Comparison of ENCODE assay signal across 13 cellular contexts in the genomic region with DNA sequence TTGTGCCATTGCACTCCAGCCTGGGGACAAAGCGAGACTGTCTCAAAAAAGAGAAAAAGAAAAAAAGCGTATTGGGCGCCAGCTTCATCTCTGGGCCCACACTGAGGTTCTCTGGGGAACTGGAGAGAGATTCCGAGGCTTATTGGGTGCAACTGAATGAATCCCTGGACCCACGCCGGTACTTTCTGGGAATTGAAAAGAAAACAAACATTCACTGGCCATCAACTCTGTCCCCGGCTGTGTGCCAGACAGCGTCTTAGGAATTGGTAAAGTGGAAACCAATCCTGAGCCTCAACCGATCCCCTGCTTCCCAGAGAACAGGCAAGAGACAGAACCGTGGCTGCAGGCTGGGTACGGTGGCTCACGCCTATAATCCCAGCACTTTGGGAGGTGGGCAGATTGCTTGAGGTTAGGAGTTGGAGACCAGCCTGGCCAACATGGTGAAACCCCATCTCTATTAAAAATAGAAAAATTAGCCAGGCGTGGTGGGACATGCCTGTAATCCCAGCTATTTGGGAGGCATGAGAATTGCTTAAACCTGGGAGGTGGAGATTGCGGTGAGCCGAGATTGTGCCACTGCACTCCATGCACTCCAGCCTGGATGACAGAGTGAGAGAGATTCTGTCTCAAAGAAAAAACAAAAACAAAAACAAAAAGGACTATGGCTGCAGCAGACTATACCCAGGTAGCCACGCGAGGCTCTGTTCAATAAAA. TPM values are rescaled to one million over a fixed set of nuclear protein-coding genes. Genes with fewer than 3 reads are reported as not detected.
DNase-seq lines count a peak whose midpoint lies in the region; ATAC-seq and TF ChIP-seq lines count a peak whose summit lies in the region.
"Had no signal": no experiment of that assay in that cellular context is flagged by ENCODE, and none has a peak within 500 bp of the region (broad histone marks: within the 10 kb centered on the region; RNA-seq: fewer than 3 reads in every experiment).

No MANE protein-coding gene starts in this region.

- peak overlapping the region; percentile 43; the same call in 1 of the 2 replicates for H3K4me3 Mint-ChIP-seq in WTC11
- H3K4me3 Mint-ChIP-seq: stimulated activated naive CD8-positive, alpha-beta T cell treated with anti-CD3 and anti-CD28 coated beads, Interleukin-15, Interleukin-2, amounts not matched to agents 100 ng/mL and 50 ng/mL, for 24 hours had no signal

- ATAC-seq in WTC11 = no peak

- POLR2A ChIA-PET in WTC11 (lab: Charles Lee) (interaction anchor here (0.6 to 1.4 kb wide), 2 partner anchors 17 to 97 kb away, joined by 3 to 5 read pairs; partner anchors contain the start of gene DDA1), HEK293T (lab: Yijun Ruan, JAX) (interaction anchor here (0.9 to 3.7 kb wide), 2 partner anchors 16 to 17 kb away, joined by 3 to 16 read pairs; partner anchors contain the start of gene DDA1)

- CTCF ChIA-PET in WTC11 (lab: Charles Lee) = interaction anchor here (0.9 to 3.5 kb wide), 11 partner anchors 10 to 111 kb away, joined by 3 to 35 read pairs (median 9); partner anchors contain the start of genes ANKLE1, DDA1, MRPL34 and USE1
- CTCF ChIA-PET in HEK293T (lab: Yijun Ruan, JAX) = interaction anchor here (0.7 kb wide), 1 partner anchor 199 kb away, joined by 3 read pairs; no protein-coding TSS in a partner anchor

- H3K4me1 Mint-ChIP-seq in WTC11 = peaks cover 16% of the 10 kb centered on the region

- peaks cover 6% of the 10 kb centered on the region for H3K36me3 Mint-ChIP-seq in WTC11

- TF ChIP-seq CTCF in WTC11 (IDR thresholded peaks at IDR 0.05) (no peak), fibroblast of mammary gland (conservative IDR thresholded peaks at IDR 0.05; ENCODE audit: control insufficient read depth, insufficient read depth, low read depth, low read length) (no peak)

- no peak overlapping the region for H3K4me3 ChIP-seq in fibroblast of mammary gland (ENCODE audit: control insufficient read depth, low read depth, low read length)

- H3K9me3 Mint-ChIP-seq in WTC11 = no peaks in the 10 kb centered on the region
- H3K9me3 Mint-ChIP-seq: stimulated activated naive CD8-positive, alpha-beta T cell treated with anti-CD3 and anti-CD28 coated beads, Interleukin-15, Interleukin-2, amounts not matched to agents 100 ng/mL and 50 ng/mL, for 24 hours had no signal

- DNase-seq in WTC11 (ENCODE audit: low spot score) (no peak), fibroblast of mammary gland (ENCODE audit: low read depth) (peak; percentile 59), midbrain (lab: John Stamatoyannopoulos, UW) (peak; percentile 77), ureter (ENCODE audit: low spot score) (peak; percentile 79), NCI-H748 treated with DMSO at 0.1 percent for 48 hours (lab: John Stamatoyannopoulos, UW) (no peak), HEK293T (ENCODE audit: extremely low spot score) (no peak), mucosa of gallbladder (ENCODE audit: low spot score) (no peak)
- DNase-seq: activated CD4-positive, CD25-positive, alpha-beta regulatory T cell treated with anti-CD3 and anti-CD28 coated beads, Interleukin-2, amount 50 U/mL, for 72 hours; activated T-cell treated with anti-CD3 and anti-CD28 coated beads, Interleukin-2, amount 50 U/mL, for 1 hour; COR-L47; NCI-H2029 treated with DMSO at 0.1 percent for 48 hours; SW 1271 had no signal

- no peak overlapping the region for H3K27ac Mint-ChIP-seq in WTC11
- H3K27ac Mint-ChIP-seq: stimulated activated naive CD8-positive, alpha-beta T cell treated with anti-CD3 and anti-CD28 coated beads, Interleukin-15, Interleukin-2, amounts not matched to agents 100 ng/mL and 50 ng/mL, for 24 hours had no signal

- peaks cover 2% of the 10 kb centered on the region; the same call in 1 of the 2 replicates for H3K27me3 Mint-ChIP-seq in WTC11 (ENCODE audit: low read depth)
- H3K27me3 Mint-ChIP-seq: stimulated activated naive CD8-positive, alpha-beta T cell treated with anti-CD3 and anti-CD28 coated beads, Interleukin-15, Interleukin-2, amounts not matched to agents 100 ng/mL and 50 ng/mL, for 24 hours had no signal

TF ChIP-seq in WTC11, 78 proteins besides CTCF, POLR2A, EP300 and RAD21 (continues in another document):
- TF ChIP-seq MLX (CRISPR knock-in tag; IDR thresholded peaks at IDR 0.05) (no peak), ZNF232 (CRISPR knock-in tag; IDR thresholded peaks at IDR 0.05) (no peak), SOX15 (CRISPR knock-in tag; IDR thresholded peaks at IDR 0.05) (no peak), KAT7 (CRISPR knock-in tag; IDR thresholded peaks at IDR 0.05; ENCODE audit: borderline replicate concordance) (no peak), AR (CRISPR knock-in tag; IDR thresholded peaks at IDR 0.05) (no peak), MXD4 (CRISPR knock-in tag; IDR thresholded peaks at IDR 0.05; ENCODE audit: borderline replicate concordance) (no peak), CREM (CRISPR knock-in tag; IDR thresholded peaks at IDR 0.05) (no peak), ESRRA (CRISPR knock-in tag; IDR thresholded peaks at IDR 0.05; ENCODE audit: borderline replicate concordance) (no peak)

TF ChIP-seq in HEK293T, 16 proteins besides CTCF, POLR2A, EP300 and RAD21:
- TF ChIP-seq NFRKB (IDR thresholded peaks at IDR 0.05) (no peak), FOXA1 (IDR thresholded peaks at IDR 0.05) (no peak), SUZ12 (IDR thresholded peaks at IDR 0.05) (no peak)

RNA-seq across cellular contexts. Expression of gene ANO8, which starts 8.6 kb away (rescaled TPM):
- total RNA-seq in WTC11 (2021) (30.5 to 35.4 TPM (median 32.6 TPM) in 3 replicates), ureter (7.9 TPM), mucosa of gallbladder (33.2 TPM)

RNA-seq across cellular contexts. Expression of gene GTPBP3, which starts 11.3 kb away (rescaled TPM):
- total RNA-seq in WTC11 (2021) (79.1 to 93.0 TPM (median 80.8 TPM) in 3 replicates), ureter (30.3 TPM), mucosa of gallbladder (24.7 TPM)

RNA-seq across cellular contexts. Expression of gene DDA1, which starts 16.7 kb away (rescaled TPM):
- total RNA-seq in WTC11 (2021) (36.2 to 42.8 TPM (median 37.0 TPM) in 3 replicates), ureter (32.0 TPM), mucosa of gallbladder (37.9 TPM)

RNA-seq across cellular contexts. Expression of gene MRPL34, which starts 20.4 kb away (rescaled TPM):
- total RNA-seq in WTC11 (2021) (117 to 130 TPM (median 122 TPM) in 3 replicates), ureter (48.5 TPM), mucosa of gallbladder (102 TPM)

RNA-seq across cellular contexts. Expression of gene ABHD8, which starts 22.8 kb away (rescaled TPM):
- total RNA-seq in WTC11 (2021) (13.2 to 18.1 TPM (median 17.6 TPM) in 3 replicates), ureter (6.3 TPM), mucosa of gallbladder (20.1 TPM)

Comparison
In these comparisons a context has a peak if more than half of its experiments do, and no peak if none do; other contexts are left out.
1. DNase-seq: peak in fibroblast of mammary gland (single experiment), midbrain (single experiment) and ureter (single experiment); none in WTC11 (single experiment), NCI-H748 treated with DMSO at 0.1 percent for 48 hours (single experiment), HEK293T (single experiment) and mucosa of gallbladder (single experiment).